In the genomic region with DNA sequence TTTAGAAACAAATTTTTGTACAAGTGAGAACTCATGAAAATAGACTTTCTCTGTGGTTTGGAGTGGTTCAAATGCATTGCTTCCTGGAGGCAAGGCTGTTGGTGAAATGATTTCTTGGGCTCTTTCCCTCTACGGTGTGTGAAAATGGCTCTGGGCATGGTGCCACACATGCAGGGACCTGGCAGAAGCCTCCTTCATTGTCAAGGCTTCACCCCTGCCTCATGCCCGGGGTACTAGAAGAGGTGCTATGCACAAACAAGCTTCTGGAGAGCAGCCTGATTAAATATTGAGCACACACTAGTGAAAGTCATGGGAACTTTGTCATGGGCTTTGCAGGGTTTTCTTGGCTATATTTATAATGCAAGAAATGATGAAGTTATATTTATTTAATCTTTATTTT, we compare ENCODE assay signal across 13 cellular contexts. TPM values are rescaled to one million over a fixed set of nuclear protein-coding genes. Genes with fewer than 3 reads are reported as not detected.
DNase-seq lines count a peak whose midpoint lies in the region; ATAC-seq and TF ChIP-seq lines count a peak whose summit lies in the region.
"Had no signal": no experiment of that assay in that cellular context is flagged by ENCODE, and none has a peak within 500 bp of the region (broad histone marks: within the 10 kb centered on the region; RNA-seq: fewer than 3 reads in every experiment).

No MANE protein-coding gene starts in this region.

- DNase-seq in NCI-H345 treated with DMSO at 0.1 percent for 48 hours (lab: John Stamatoyannopoulos, UW; ENCODE audit: unreplicated experiment) (peak; percentile 16), fibroblast of pulmonary artery (ENCODE audit: low read depth) (peak; percentile 13), pons (ENCODE audit: low spot score) (peak; percentile 28), Peyer's patch (no peak)
- DNase-seq: activated CD8-positive, alpha-beta memory T cell treated with anti-CD3 and anti-CD28 coated beads, Interleukin-2, amount 50 U/mL, for 4 hours; CD8-positive, alpha-beta T cell; HCEC 1CT had no signal

- TF ChIP-seq POLR2A in Peyer's patch (IDR thresholded peaks at IDR 0.05) (no peak), GM18505 (IDR thresholded peaks at IDR 0.05; ENCODE audit: borderline replicate concordance, extremely low read depth, insufficient read depth, insufficient read length) (no peak)

- H3K27ac ChIP-seq in Peyer's patch = no peak overlapping the region

- TF ChIP-seq CTCF in fibroblast of pulmonary artery (IDR thresholded peaks at IDR 0.05; ENCODE audit: low read length, missing control alignments) = no peak
- no peak for TF ChIP-seq CTCF in Peyer's patch (IDR thresholded peaks at IDR 0.05)

- H3K27me3 ChIP-seq in Peyer's patch = no peaks in the 10 kb centered on the region

- no peak for TF ChIP-seq EP300 in Ishikawa (IDR thresholded peaks at IDR 0.05; ENCODE audit: borderline replicate concordance)

- no peaks in the 10 kb centered on the region for H3K4me1 ChIP-seq in Peyer's patch

- no peak for ATAC-seq in HG02884 (IDR thresholded peaks at IDR 0.05; ENCODE audit: unreplicated experiment)
- no peak for ATAC-seq in HG02981 (IDR thresholded peaks at IDR 0.05; ENCODE audit: unreplicated experiment)
- ATAC-seq in GM18505 (IDR thresholded peaks at IDR 0.05; ENCODE audit: unreplicated experiment) = no peak
- ATAC-seq: CD8-positive, alpha-beta T cell; natural killer cell treated with Interleukin-12 subunit alpha and Interleukin-12 subunit beta and Interleukin-15 and Interleukin-18, amount 100 ng/mL, for 72 hours had no signal

- H3K4me3 ChIP-seq in fibroblast of pulmonary artery (replicated peaks; ENCODE audit: low read depth, low read length) (no peak overlapping the region), Peyer's patch (no peak overlapping the region)
- H3K4me3 ChIP-seq: smooth muscle cell had no signal

- peaks cover 0 to 59% (median 0%) of the 10 kb centered on the region in 3 donors for H3K36me3 ChIP-seq in Peyer's patch

- TF ChIP-seq RAD21 in Ishikawa (IDR thresholded peaks at IDR 0.05; ENCODE audit: low read depth) = no peak

- H3K9me3 ChIP-seq in Peyer's patch = no peaks in the 10 kb centered on the region

TF ChIP-seq in Ishikawa, 13 proteins besides CTCF, POLR2A, EP300 and RAD21:
- TF ChIP-seq CREB1 (IDR thresholded peaks at IDR 0.05; ENCODE audit: low read depth) (no peak), NFIC (IDR thresholded peaks at IDR 0.05) (0 out of 2 replicates have a peak, but pooled peaks have one; percentile 23)

RNA-seq across cellular contexts. Expression of gene C6orf89, which starts 20.8 kb away (rescaled TPM):
- 10 to 100 TPM; 25.6 to 39.1 (median 28.9) TPM for total RNA-seq in Peyer's patch

RNA-seq across cellular contexts. Expression of gene PPIL1, which starts 31.9 kb away (rescaled TPM):
- 10 to 100 TPM in 1 of 4 donors, 1 to 10 TPM in 3; 6.0 to 14.0 (median 6.4) TPM for total RNA-seq in Peyer's patch

RNA-seq across cellular contexts. Expression of gene PI16, which starts 48.0 kb away (rescaled TPM):
- 1 to 10 TPM in 2 of 4 donors, not detected in 2; 1.5 to 6.2 TPM for total RNA-seq in Peyer's patch
- total RNA-seq: natural killer cell treated with Interleukin-12 subunit alpha and Interleukin-12 subunit beta and Interleukin-15 and Interleukin-18, amount 100 ng/mL, for 72 hours had no signal

Comparison
In these comparisons a context has a peak if more than half of its experiments do, and no peak if none do; other contexts are left out.
1. DNase-seq: peak in NCI-H345 treated with DMSO at 0.1 percent for 48 hours (single experiment), fibroblast of pulmonary artery (single experiment) and pons (single experiment); none in Peyer's patch (0 of 3).